Comparison of ENCODE assay signal across 8 cellular contexts in genomic region chr17:81833160-81833920, GRCh38. TPM values are rescaled to one million over a fixed set of nuclear protein-coding genes. Genes with fewer than 3 reads are reported as not detected.
A peak's percentile ranks its signal among the peaks of the same experiment; 100 is the strongest.
DNase-seq lines count a peak whose midpoint lies in the region; ATAC-seq, FAIRE-seq and TF ChIP-seq lines count a peak whose summit lies in the region.

TSS of gene MCRIP1 (minus strand) at chr17:81833291. CDS start at chr17:81824506, 8,785 bp downstream.

- H3K27me3 Mint-ChIP-seq in T-helper 17 cell: no peaks in the 10 kb centered on the region

- H3K4me1 ChIP-seq in prostate gland (replicated peaks): peaks cover 8% of the 10 kb centered on the region

- no peaks in the 10 kb centered on the region for H3K27me3 ChIP-seq in prostate gland (replicated peaks; ENCODE audit: insufficient read depth)

- FAIRE-seq in GM12891 (lab: Jason Lieb, UNC): peak; percentile 94

- ATAC-seq in HG02870 (IDR thresholded peaks at IDR 0.05; ENCODE audit: unreplicated experiment) (peak; percentile 73), T-helper 17 cell (peak; percentile 81), left ventricle myocardium superior (peak; percentile 92)

- 2% methylated on average over 69 of the region's 76 CpGs for WGBS in prostate gland

- H3K36me3 Mint-ChIP-seq in T-helper 17 cell (ENCODE audit: low read depth): peaks cover 2% of the 10 kb centered on the region

- H3K4me3 ChIP-seq in prostate gland: peak within 1 kb of the TSS; percentile 78 to 79

- H3K9me3 ChIP-seq in T-helper 17 cell (ENCODE audit: control insufficient read depth, low read length, poor library complexity, severe bottlenecking) (no peaks in the 10 kb centered on the region), prostate gland (no peaks in the 10 kb centered on the region)

- intact Hi-C loops in left ventricle myocardium superior (cut with micrococcal nuclease): no loop called here
- intact Hi-C loops in prostate gland (cut with DNase I): no loop called here

- peaks cover 19% of the 10 kb centered on the region for H3K4me1 Mint-ChIP-seq in T-helper 17 cell

- DNase-seq in GM12891 (ENCODE audit: insufficient read length, low spot score) (peak; percentile 100), NCI-H187 (lab: John Stamatoyannopoulos, UW) (peak; percentile 57 to 96), T-helper 17 cell (peak; percentile 91 to 96 (median 93)), amygdala (lab: John Stamatoyannopoulos, UW) (peak in 55 of 56 donors; percentile 27 to 93 (median 80)), left ventricle myocardium superior (peak; percentile 99), prostate gland (ENCODE audit: low spot score) (peak; percentile 94), ureter (ENCODE audit: low spot score) (peak; percentile 95)

- TF ChIP-seq POLR2A in GM12891 (IDR thresholded peaks at IDR 0.05; ENCODE audit: low read depth, low read length) (peak; percentile 61), prostate gland (IDR thresholded peaks at IDR 0.05) (peak; percentile 91)

- H3K4me3 Mint-ChIP-seq in T-helper 17 cell: peak within 1 kb of the TSS; percentile 95

- peak within 1 kb of the TSS; percentile 96 for H3K27ac Mint-ChIP-seq in T-helper 17 cell

- H3K27ac ChIP-seq in prostate gland: peak within 1 kb of the TSS; percentile 86 to 92

- H3K36me3 ChIP-seq in prostate gland: no peaks in the 10 kb centered on the region

- peak in 1 of 4 experiments; percentile 16 for TF ChIP-seq CTCF in prostate gland (IDR thresholded peaks at IDR 0.05)

TF ChIP-seq in GM12891, 5 proteins besides CTCF, POLR2A, EP300 and RAD21:
- TF ChIP-seq SPI1 (IDR thresholded peaks at IDR 0.05; ENCODE audit: low read depth, low read length) (no peak), POU2F2 (IDR thresholded peaks at IDR 0.05; ENCODE audit: low read depth, low read length) (0 out of 2 replicates have a peak, but pooled peaks have one; percentile 38), TAF1 (IDR thresholded peaks at IDR 0.05; ENCODE audit: low read depth, low read length) (peak; percentile 59)

RNA-seq across cellular contexts. Expression of gene MCRIP1, which starts in this region (rescaled TPM):
- polyA plus RNA-seq in GM12891 (2012; ENCODE audit: low read depth, missing spikeins): 42.9 TPM
- total RNA-seq in T-helper 17 cell (10 to 100 TPM; 50.3 to 51.9 TPM), left ventricle myocardium superior (103 TPM), prostate gland (100 to 1,000 TPM in 1 of 2 donors, 10 to 100 TPM in 1; 83.6 to 150 TPM), ureter (73.6 TPM)

Comparison
In these comparisons a context has a peak if more than half of its experiments do, and no peak if none do; other contexts are left out.
1. Peak in every context shown above with its lines: DNase-seq, ATAC-seq, H3K4me3 ChIP-seq and H3K27ac ChIP-seq.